ENCODE assay signal across 8 cellular contexts in genomic region chr19:54190503-54190941, GRCh38. TPM values are rescaled to one million over a fixed set of nuclear protein-coding genes. Genes with fewer than 3 reads are reported as not detected.
DNase-seq lines count a peak whose midpoint lies in the region; ATAC-seq and TF ChIP-seq lines count a peak whose summit lies in the region.

No MANE protein-coding gene starts in this region.

- H3K27ac ChIP-seq in left ventricle myocardium inferior (replicated peaks) (peak overlapping the region; percentile 100), upper lobe of right lung (peak overlapping the region; percentile 99)

- H3K9me3 Mint-ChIP-seq in T-helper 2 cell treated with Interferon-gamma antibody and Interleukin-4, amounts not matched to agents 5 μg/mL and 100 μg/mL, for 36 hours = no peaks in the 10 kb centered on the region
- no peaks in the 10 kb centered on the region for H3K9me3 Mint-ChIP-seq in progenitor cell of endocrine pancreas (ENCODE audit: low read depth)

- intact Hi-C loops in left ventricle myocardium inferior (cut with micrococcal nuclease) (no loop called here), upper lobe of right lung (cut with DNase I) (no loop called here)

- H3K36me3 ChIP-seq in left ventricle myocardium inferior (peaks cover 27% of the 10 kb centered on the region), upper lobe of right lung (peaks cover 36% of the 10 kb centered on the region)

- peaks cover 32% of the 10 kb centered on the region for H3K4me1 Mint-ChIP-seq in T-helper 2 cell treated with Interferon-gamma antibody and Interleukin-4, amounts not matched to agents 5 μg/mL and 100 μg/mL, for 36 hours (ENCODE audit: low read depth)
- H3K4me1 Mint-ChIP-seq in progenitor cell of endocrine pancreas (ENCODE audit: low read depth) = peaks cover 17% of the 10 kb centered on the region

- peaks cover 24% of the 10 kb centered on the region for H3K36me3 Mint-ChIP-seq in T-helper 2 cell treated with Interferon-gamma antibody and Interleukin-4, amounts not matched to agents 5 μg/mL and 100 μg/mL, for 36 hours (ENCODE audit: low read depth)
- peaks cover 13% of the 10 kb centered on the region for H3K36me3 Mint-ChIP-seq in progenitor cell of endocrine pancreas (ENCODE audit: insufficient read depth)

- H3K9me3 ChIP-seq in left ventricle myocardium inferior (replicated peaks) (no peaks in the 10 kb centered on the region), upper lobe of right lung (no peaks in the 10 kb centered on the region)

- peak overlapping the region; percentile 91 for H3K4me3 ChIP-seq in left ventricle myocardium inferior
- H3K4me3 ChIP-seq in upper lobe of right lung = peak overlapping the region; percentile 98

- TF ChIP-seq CTCF in left ventricle myocardium inferior (IDR thresholded peaks at IDR 0.05; ENCODE audit: borderline replicate concordance) (no peak), progenitor cell of endocrine pancreas (IDR thresholded peaks at IDR 0.05; ENCODE audit: unreplicated experiment) (no peak), upper lobe of right lung (IDR thresholded peaks at IDR 0.05) (no peak)

- H3K4me1 ChIP-seq in left ventricle myocardium inferior (peaks cover 36% of the 10 kb centered on the region), upper lobe of right lung (peaks cover 21% of the 10 kb centered on the region)

- H3K4me3 Mint-ChIP-seq in T-helper 2 cell treated with Interferon-gamma antibody and Interleukin-4, amounts not matched to agents 5 μg/mL and 100 μg/mL, for 36 hours = peak overlapping the region; percentile 88
- H3K4me3 Mint-ChIP-seq in progenitor cell of endocrine pancreas (ENCODE audit: low read depth) = peak overlapping the region; percentile 88

- H3K27me3 ChIP-seq in left ventricle myocardium inferior (ENCODE audit: low read depth) (no peaks in the 10 kb centered on the region), upper lobe of right lung (no peaks in the 10 kb centered on the region)

- peak overlapping the region; percentile 99 for H3K27ac Mint-ChIP-seq in T-helper 2 cell treated with Interferon-gamma antibody and Interleukin-4, amounts not matched to agents 5 μg/mL and 100 μg/mL, for 36 hours
- peak overlapping the region; percentile 99 for H3K27ac Mint-ChIP-seq in progenitor cell of endocrine pancreas

- H3K27me3 Mint-ChIP-seq in T-helper 2 cell treated with Interferon-gamma antibody and Interleukin-4, amounts not matched to agents 5 μg/mL and 100 μg/mL, for 36 hours (ENCODE audit: low read depth) = no peaks in the 10 kb centered on the region
- H3K27me3 Mint-ChIP-seq in progenitor cell of endocrine pancreas = no peaks in the 10 kb centered on the region

- ATAC-seq in GM18498 (IDR thresholded peaks at IDR 0.05; ENCODE audit: unreplicated experiment) (peak; percentile 47), HG02973 (IDR thresholded peaks at IDR 0.05; ENCODE audit: unreplicated experiment) (peak; percentile 44), upper lobe of right lung (peak; percentile 76)

- DNase-seq in NCI-H187 treated with DMSO at 0.1 percent for 48 hours (lab: John Stamatoyannopoulos, UW) = peak; percentile 97
- DNase-seq in T-helper 2 cell treated with Interferon-gamma antibody and Interleukin-4, amounts not matched to agents 5 μg/mL and 100 μg/mL, for 36 hours (ENCODE audit: low spot score) = peak; percentile 100
- DNase-seq in anterior cingulate cortex (lab: John Stamatoyannopoulos, UW) = peak; percentile 95 to 100 (median 100)
- peak; percentile 99 for DNase-seq in left ventricle myocardium inferior
- peak; percentile 98 for DNase-seq in progenitor cell of endocrine pancreas (ENCODE audit: low spot score, unreplicated experiment)
- peak; percentile 99 for DNase-seq in upper lobe of right lung

RNA-seq across cellular contexts. Expression of gene TSEN34, which starts 0.6 kb away (rescaled TPM):
- total RNA-seq in left ventricle myocardium inferior (16.2 TPM), progenitor cell of endocrine pancreas (38.6 and 39.7 TPM in 2 replicates), upper lobe of right lung (34.7 TPM)

RNA-seq across cellular contexts. Expression of gene MBOAT7, which starts 1.1 kb away (rescaled TPM):
- 12.2 TPM for total RNA-seq in left ventricle myocardium inferior
- total RNA-seq in progenitor cell of endocrine pancreas = 91.5 and 99.1 TPM in 2 replicates
- total RNA-seq in upper lobe of right lung = 57.9 TPM

RNA-seq across cellular contexts. Expression of gene RPS9, which starts 10.1 kb away (rescaled TPM):
- 648 TPM for total RNA-seq in left ventricle myocardium inferior
- 1,160 and 1,179 TPM in 2 replicates for total RNA-seq in progenitor cell of endocrine pancreas
- total RNA-seq in upper lobe of right lung = 1,039 TPM

RNA-seq across cellular contexts. Expression of gene TMC4, which starts 17.6 kb away (rescaled TPM):
- total RNA-seq in left ventricle myocardium inferior (2.2 TPM), progenitor cell of endocrine pancreas (119 and 125 TPM in 2 replicates), upper lobe of right lung (48.3 TPM)

RNA-seq across cellular contexts. Expression of gene LENG1, which starts 31.0 kb away (rescaled TPM):
- total RNA-seq in left ventricle myocardium inferior (7.3 TPM), progenitor cell of endocrine pancreas (6.8 and 7.2 TPM in 2 replicates), upper lobe of right lung (9.2 TPM)

Comparison
In these comparisons a context has a peak if more than half of its experiments do, and no peak if none do; other contexts are left out.
1. Peak in every context shown above with its lines: DNase-seq, ATAC-seq, H3K4me3 ChIP-seq and H3K27ac ChIP-seq.